In genomic region chr7:7481801-7482200, GRCh38 we compare ENCODE assay signal across 8 cellular contexts. TPM values are rescaled to one million over a fixed set of nuclear protein-coding genes. Genes with fewer than 3 reads are reported as not detected.
"Had no signal": no experiment of that assay in that cellular context is flagged by ENCODE, and none has a peak within 500 bp of the region (broad histone marks: within the 10 kb centered on the region; RNA-seq: fewer than 3 reads in every experiment).

No MANE protein-coding gene starts in this region.

- H3K4me3 ChIP-seq: GM12878 had no signal

- FAIRE-seq: GM12878, GM12891, GM12892, GM18507, GM19239 had no signal

- ATAC-seq: GM12878 had no signal

- DNase-seq: GDM1, GF-D8 had no signal

RNA-seq across cellular contexts. Expression of gene COL28A1, which starts 53.9 kb away (rescaled TPM):
- total RNA-seq: G401, GM12878 had no signal
